Comparison of ENCODE assay signal across 9 cellular contexts in the genomic region with DNA sequence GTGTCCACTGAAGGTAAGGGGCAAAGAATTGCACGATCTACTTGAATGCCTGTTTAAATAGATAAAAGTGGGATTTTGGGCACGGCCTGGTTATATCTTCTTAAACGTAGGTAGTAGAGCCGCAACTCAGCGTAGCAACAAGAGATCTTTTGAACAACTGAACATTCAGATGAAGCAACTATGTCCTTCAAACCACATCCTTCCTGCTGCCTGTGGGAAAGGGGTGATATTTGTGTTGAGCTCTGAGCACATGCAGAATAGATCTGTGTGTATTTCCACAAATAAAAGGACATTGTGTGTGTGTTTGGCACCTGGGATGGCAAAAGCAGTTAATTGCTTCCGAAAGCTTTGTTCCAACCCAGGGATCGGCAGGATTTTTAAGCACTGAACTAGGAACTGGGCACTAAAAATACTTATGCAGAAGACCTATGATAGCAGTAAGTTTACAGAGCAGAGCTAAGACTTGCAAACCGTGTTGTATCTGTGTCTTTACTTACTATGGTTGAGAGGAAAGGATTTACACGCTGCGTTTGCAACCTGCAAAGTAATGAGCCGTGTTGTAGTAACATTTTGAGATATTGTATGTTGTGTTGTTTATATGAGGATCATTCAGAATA.
DNase-seq lines count a peak whose midpoint lies in the region; ATAC-seq, FAIRE-seq and TF ChIP-seq lines count a peak whose summit lies in the region.
"Had no signal": no experiment of that assay in that cellular context is flagged by ENCODE, and none has a peak within 500 bp of the region (broad histone marks: within the 10 kb centered on the region; RNA-seq: fewer than 3 reads in every experiment).

No MANE protein-coding gene starts in this region.

- no peak for FAIRE-seq in urothelium cell line (lab: Jason Lieb, UNC)

- H3K9ac ChIP-seq in mesendoderm (ENCODE audit: low read length): no peak overlapping the region

- H3K36me3 ChIP-seq in mesendoderm (ENCODE audit: control insufficient read depth, insufficient read depth, low read length) (no peaks in the 10 kb centered on the region), upper lobe of right lung (no peaks in the 10 kb centered on the region)
- H3K36me3 ChIP-seq: heart left ventricle had no signal

- H3K4me3 ChIP-seq in right cardiac atrium (ENCODE audit: low read length) (peak overlapping the region; percentile 3), mesendoderm (ENCODE audit: low read length) (no peak overlapping the region), upper lobe of right lung (peak overlapping the region; percentile 24)

- H3K4me3 Mint-ChIP-seq in activated CD8-positive, alpha-beta memory T cell treated with anti-CD3 and anti-CD28 coated beads, Interleukin-2, amount 10 ng/mL, durations not matched to agents 7 days and 5 days: peak overlapping the region; percentile 85

- H2BK15ac ChIP-seq in mesendoderm (replicated peaks; ENCODE audit: low read depth): no peak overlapping the region

- H3K23ac ChIP-seq in mesendoderm (ENCODE audit: low read length): no peak overlapping the region

- H2AK5ac ChIP-seq in mesendoderm (ENCODE audit: low read length): no peak overlapping the region

- ATAC-seq in right cardiac atrium (no peak), left ventricle myocardium superior (no peak), upper lobe of right lung (peak; percentile 77), HG03565 (IDR thresholded peaks at IDR 0.05; ENCODE audit: unreplicated experiment) (no peak)
- ATAC-seq in activated CD8-positive, alpha-beta memory T cell treated with anti-CD3 and anti-CD28 coated beads, Interleukin-2, amount 10 ng/mL, durations not matched to agents 7 days and 5 days: peak; percentile 75

- no peak overlapping the region for H3K56ac ChIP-seq in mesendoderm (ENCODE audit: low read length)

- H2BK5ac ChIP-seq in mesendoderm (ENCODE audit: low read length): no peak overlapping the region

- no peaks in the 10 kb centered on the region for H3K9me3 ChIP-seq in right cardiac atrium (ENCODE audit: control insufficient read depth, low read length)
- no peaks in the 10 kb centered on the region for H3K9me3 ChIP-seq in upper lobe of right lung
- H3K9me3 ChIP-seq: heart left ventricle had no signal

- DNase-seq in right cardiac atrium (peak in 1 of 3 donors; percentile 10), left ventricle myocardium superior (no peak), mesendoderm (no peak), upper lobe of right lung (no peak), urothelium cell line (ENCODE audit: low spot score) (no peak), NCI-H1694 (lab: John Stamatoyannopoulos, UW) (no peak)
- DNase-seq in activated CD8-positive, alpha-beta memory T cell treated with anti-CD3 and anti-CD28 coated beads, Interleukin-2, amount 10 ng/mL, durations not matched to agents 7 days and 5 days: peak; percentile 89
- DNase-seq: heart left ventricle had no signal

- peak overlapping the region; percentile 99 for H3K27ac Mint-ChIP-seq in activated CD8-positive, alpha-beta memory T cell treated with anti-CD3 and anti-CD28 coated beads, Interleukin-2, amount 10 ng/mL, durations not matched to agents 7 days and 5 days

- peaks cover 23% of the 10 kb centered on the region for H3K4me1 Mint-ChIP-seq in activated CD8-positive, alpha-beta memory T cell treated with anti-CD3 and anti-CD28 coated beads, Interleukin-2, amount 10 ng/mL, durations not matched to agents 7 days and 5 days

- H3K36me3 Mint-ChIP-seq in activated CD8-positive, alpha-beta memory T cell treated with anti-CD3 and anti-CD28 coated beads, Interleukin-2, amount 10 ng/mL, durations not matched to agents 7 days and 5 days: peaks cover 22% of the 10 kb centered on the region

- no peaks in the 10 kb centered on the region for H3K79me2 ChIP-seq in mesendoderm (ENCODE audit: control insufficient read depth, insufficient read depth, low read length)

- H3K9me3 Mint-ChIP-seq in activated CD8-positive, alpha-beta memory T cell treated with anti-CD3 and anti-CD28 coated beads, Interleukin-2, amount 10 ng/mL, durations not matched to agents 7 days and 5 days (ENCODE audit: low read depth): no peaks in the 10 kb centered on the region

- no peak overlapping the region for H3K18ac ChIP-seq in mesendoderm (ENCODE audit: low read length)

- H3K4me2 ChIP-seq in mesendoderm (ENCODE audit: low read length): no peak overlapping the region

- H4K5ac ChIP-seq in mesendoderm (ENCODE audit: low read length): no peak overlapping the region

- H2BK120ac ChIP-seq in mesendoderm (ENCODE audit: low read depth, low read length): no peak overlapping the region

- peak overlapping the region; percentile 76 for H4K8ac ChIP-seq in mesendoderm (ENCODE audit: low read depth, low read length)

- 62% methylated on average over 11 of the region's 11 CpGs for WGBS in right cardiac atrium
- 100% methylated on average over 1 of the region's 11 CpGs for WGBS in mesendoderm (ENCODE audit: extremely low coverage, insufficient coverage, low lambda C conversion rate)

- CTCF ChIA-PET in activated CD8-positive, alpha-beta memory T cell treated with anti-CD3 and anti-CD28 coated beads, Interleukin-2, amount 10 ng/mL, durations not matched to agents 7 days and 5 days (lab: Charles Lee): interaction anchor here (1.2 to 2.5 kb wide), 3 partner anchors 78 to 178 kb away, joined by 3 to 13 read pairs (median 6); no protein-coding TSS in a partner anchor

- no peaks in the 10 kb centered on the region for H3K27me3 ChIP-seq in right cardiac atrium (ENCODE audit: control insufficient read depth, insufficient read depth)
- no peaks in the 10 kb centered on the region for H3K27me3 ChIP-seq in mesendoderm (ENCODE audit: insufficient read depth, low read length, poor library complexity)
- H3K27me3 ChIP-seq in upper lobe of right lung: no peaks in the 10 kb centered on the region
- H3K27me3 ChIP-seq: heart left ventricle had no signal

- H3K4me1 ChIP-seq in right cardiac atrium (ENCODE audit: control insufficient read depth, insufficient read depth, low read length) (no peaks in the 10 kb centered on the region), mesendoderm (ENCODE audit: control insufficient read depth, low read depth, low read length) (no peaks in the 10 kb centered on the region), upper lobe of right lung (no peaks in the 10 kb centered on the region)

- TF ChIP-seq CTCF in upper lobe of right lung (IDR thresholded peaks at IDR 0.05): no peak

- no peaks in the 10 kb centered on the region for H3K27me3 Mint-ChIP-seq in activated CD8-positive, alpha-beta memory T cell treated with anti-CD3 and anti-CD28 coated beads, Interleukin-2, amount 10 ng/mL, durations not matched to agents 7 days and 5 days

- no peaks in the 10 kb centered on the region for H3K79me1 ChIP-seq in mesendoderm (ENCODE audit: low read length)

- H3K4ac ChIP-seq in mesendoderm (ENCODE audit: low read depth, low read length): no peak overlapping the region

- H3K27ac ChIP-seq in right cardiac atrium (ENCODE audit: low read length): no peak overlapping the region
- no peak overlapping the region for H3K27ac ChIP-seq in mesendoderm (ENCODE audit: low read depth, low read length)
- H3K27ac ChIP-seq in upper lobe of right lung: peak overlapping the region; percentile 38

- intact Hi-C loops in right cardiac atrium (cut with DNase I) (no loop called here), left ventricle myocardium superior (cut with micrococcal nuclease) (no loop called here), upper lobe of right lung (cut with DNase I) (no loop called here)

Comparison
In these comparisons a context has a peak if more than half of its experiments do, and no peak if none do; other contexts are left out.
1. ATAC-seq: peak in activated CD8-positive, alpha-beta memory T cell treated with anti-CD3 and anti-CD28 coated beads, Interleukin-2, amount 10 ng/mL, durations not matched to agents 7 days and 5 days (single experiment) and upper lobe of right lung (single experiment); none in right cardiac atrium (0 of 2), left ventricle myocardium superior (single experiment) and HG03565 (single experiment).